1 cellular context compared by ENCODE assay signal in genomic region chr19:4208385-4209094, GRCh38.
A peak's percentile ranks its signal among the peaks of the same experiment; 100 is the strongest.
TF ChIP-seq lines count a peak whose summit lies in the region.

No MANE protein-coding gene starts in this region.

TF ChIP-seq in IMR-90, 13 proteins besides CTCF, POLR2A, EP300 and RAD21 (continued from another document):
- TF ChIP-seq NFE2L2 (IDR thresholded peaks at IDR 0.05; ENCODE audit: low read depth, low read length) (no peak), SMC3 (IDR thresholded peaks at IDR 0.05; ENCODE audit: low read depth, low read length) (0 out of 2 replicates have a peak, but pooled peaks have one; percentile 29)
